ENCODE assay signal across 28 cellular contexts in genomic region chr6:71091946-71092345, GRCh38.
"Had no signal": no experiment of that assay in that cellular context is flagged by ENCODE, and none has a peak within 500 bp of the region (broad histone marks: within the 10 kb centered on the region; RNA-seq: fewer than 3 reads in every experiment).

No MANE protein-coding gene starts in this region.

- H3K27ac ChIP-seq: ascending aorta, cardiac muscle cell, VCaP had no signal

- H3K27me3 ChIP-seq: ascending aorta, cardiac muscle cell had no signal

- H3K36me3 ChIP-seq: ascending aorta, cardiac muscle cell had no signal

- H3K4me3 ChIP-seq: ascending aorta, cardiac muscle cell had no signal

- H3K9me3 ChIP-seq: ascending aorta had no signal

- DNase-seq: activated B cell treated with CpG ODN at 0.5 μM for 24 hours; activated CD4-positive, alpha-beta memory T cell treated with anti-CD3 and anti-CD28 coated beads for 36 hours; activated CD4-positive, alpha-beta T cell treated with anti-CD3 and anti-CD28 coated beads for 4 hours; activated CD4-positive, alpha-beta T cell treated with anti-CD3 and anti-CD28 coated beads, Interleukin-2, amount 10 ng/mL, durations not matched to agents 24 days and 14 days; activated CD4-positive, alpha-beta T cell treated with anti-CD3 and anti-CD28 coated beads, Interleukin-2, amount 50 U/mL, for 1 hour; activated CD4-positive, alpha-beta T cell treated with anti-CD3 and anti-CD28 coated beads, Interleukin-2, amount 50 U/mL, for 4 hours; activated CD4-positive, CD25-positive, alpha-beta regulatory T cell treated with anti-CD3 and anti-CD28 coated beads, Interleukin-2, amount 50 U/mL, for 72 hours; activated CD8-positive, alpha-beta memory T cell treated with anti-CD3 and anti-CD28 coated beads, Interleukin-2, amount 50 U/mL, for 4 hours; activated CD8-positive, alpha-beta T cell treated with anti-CD3 and anti-CD28 coated beads for 36 hours; activated effector memory CD4-positive, alpha-beta T cell treated with anti-CD3 and anti-CD28 coated beads, Interleukin-2, amount 50 U/mL, for 16 hours; activated naive CD4-positive, alpha-beta T cell treated with anti-CD3 and anti-CD28 coated beads, Interleukin-2, amount 10 ng/mL, durations not matched to agents 7 days and 5 days; activated naive CD4-positive, alpha-beta T cell treated with Interleukin-2 at 50 U/mL for 16 hours; activated naive CD8-positive, alpha-beta T cell treated with anti-CD3 and anti-CD28 coated beads, Interleukin-2, amount 10 ng/mL, durations not matched to agents 7 days and 5 days; activated naive CD8-positive, alpha-beta T cell treated with anti-CD3 and anti-CD28 coated beads, Interleukin-2, amount 50 U/mL, for 24 hours; activated T-cell treated with anti-CD3 and anti-CD28 coated beads for 4 hours; activated T-cell treated with anti-CD3 and anti-CD28 coated beads, Interleukin-2, amount 50 U/mL, for 1 hour; activated T-cell treated with anti-CD3 and anti-CD28 coated beads, Interleukin-2, amount 50 U/mL, for 4 hours; activated T-cell treated with anti-CD3 and anti-CD28 coated beads, Interleukin-2, amount 50 U/mL, for 72 hours; amygdala; anterior cingulate cortex; caudate nucleus; cerebellar nuclear complex; T-helper 1 cell; T-helper 2 cell; T-helper 9 cell had no signal
